Comparison of ENCODE assay signal across 17 cellular contexts in the genomic region with DNA sequence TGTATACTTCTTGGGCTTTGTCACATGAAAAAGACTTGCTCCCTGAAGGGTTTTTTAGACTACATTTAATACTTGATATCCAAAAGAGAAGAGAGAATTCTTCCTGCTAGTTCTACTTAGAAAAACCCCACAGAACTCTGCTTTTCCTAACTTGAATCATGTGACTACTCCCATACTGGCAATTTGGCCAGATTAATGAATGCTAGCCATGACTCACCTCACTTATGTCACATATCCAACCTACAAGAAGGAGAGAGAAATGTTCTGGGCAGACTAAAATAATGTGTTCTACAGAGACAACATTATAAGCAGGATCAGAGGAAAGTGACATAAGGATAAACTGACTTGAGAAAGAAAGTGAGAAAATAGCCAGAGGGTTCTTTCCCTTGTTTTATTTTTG.
A peak's percentile ranks its signal among the peaks of the same experiment; 100 is the strongest.
DNase-seq lines count a peak whose midpoint lies in the region; ATAC-seq and TF ChIP-seq lines count a peak whose summit lies in the region.
"Had no signal": no experiment of that assay in that cellular context is flagged by ENCODE, and none has a peak within 500 bp of the region (broad histone marks: within the 10 kb centered on the region; RNA-seq: fewer than 3 reads in every experiment).

No MANE protein-coding gene starts in this region.

- intact Hi-C loops in activated CD8-positive, alpha-beta T cell treated with anti-CD3 and anti-CD28 coated beads for 36 hours (cut with micrococcal nuclease) = no loop called here
- intact Hi-C loops in esophagus squamous epithelium (cut with DNase I) = no loop called here

- H3K36me3 Mint-ChIP-seq in activated CD8-positive, alpha-beta T cell treated with anti-CD3 and anti-CD28 coated beads for 36 hours (ENCODE audit: low read depth) = no peaks in the 10 kb centered on the region
- H3K36me3 Mint-ChIP-seq: type B pancreatic cell had no signal

- TF ChIP-seq POLR2A in esophagus squamous epithelium (IDR thresholded peaks at IDR 0.05) = no peak

- peak; percentile 19 for DNase-seq in DMS 273 (lab: John Stamatoyannopoulos, UW; ENCODE audit: unreplicated experiment)
- DNase-seq in DMS 273 treated with DMSO at 0.1 percent for 48 hours (lab: John Stamatoyannopoulos, UW) = no peak
- peak; percentile 44 for DNase-seq in adipocyte (ENCODE audit: low read depth)
- peak in 1 of 2 donors; percentile 47 for DNase-seq in foreskin keratinocyte
- DNase-seq in superior temporal gyrus (ENCODE audit: extremely low spot score) = peak; percentile 64
- DNase-seq in HEK293T (ENCODE audit: extremely low spot score) = no peak
- DNase-seq in activated CD8-positive, alpha-beta T cell treated with anti-CD3 and anti-CD28 coated beads for 36 hours = no peak
- no peak for DNase-seq in esophagus squamous epithelium (lab: John Stamatoyannopoulos, UW)
- DNase-seq: activated CD4-positive, alpha-beta T cell treated with anti-CD3 and anti-CD28 coated beads for 36 hours; DMS153; Karpas-422; NCI-H2029 treated with DMSO at 0.1 percent for 48 hours; nucleus accumbens; T-helper 1 cell had no signal

- no peak overlapping the region for H3K27ac Mint-ChIP-seq in activated CD8-positive, alpha-beta T cell treated with anti-CD3 and anti-CD28 coated beads for 36 hours
- H3K27ac Mint-ChIP-seq: activated CD4-positive, alpha-beta T cell treated with anti-CD3 and anti-CD28 coated beads for 36 hours; type B pancreatic cell had no signal

- CTCF ChIA-PET in HEK293T (lab: Yijun Ruan, JAX) = no interaction called here
- CTCF ChIA-PET in activated CD8-positive, alpha-beta T cell treated with anti-CD3 and anti-CD28 coated beads for 36 hours (lab: Charles Lee) = no interaction called here

- H3K27me3 ChIP-seq in adipocyte (replicated peaks; ENCODE audit: control insufficient read depth, insufficient read depth, low read length) (no peaks in the 10 kb centered on the region), foreskin keratinocyte (no peaks in the 10 kb centered on the region), esophagus squamous epithelium (no peaks in the 10 kb centered on the region)

- H3K4me3 ChIP-seq in adipocyte (ENCODE audit: low read length) = no peak overlapping the region
- no peak overlapping the region for H3K4me3 ChIP-seq in esophagus squamous epithelium

- ATAC-seq in foreskin keratinocyte = peak; percentile 63
- ATAC-seq in activated CD8-positive, alpha-beta T cell treated with anti-CD3 and anti-CD28 coated beads for 36 hours = no peak
- ATAC-seq: activated CD4-positive, alpha-beta T cell treated with anti-CD3 and anti-CD28 coated beads for 36 hours; left lobe of liver had no signal

- H3K4me3 Mint-ChIP-seq in activated CD8-positive, alpha-beta T cell treated with anti-CD3 and anti-CD28 coated beads for 36 hours = no peak overlapping the region
- H3K4me3 Mint-ChIP-seq: activated CD4-positive, alpha-beta T cell treated with anti-CD3 and anti-CD28 coated beads for 36 hours; type B pancreatic cell had no signal

- no peaks in the 10 kb centered on the region for H3K9me3 Mint-ChIP-seq in activated CD8-positive, alpha-beta T cell treated with anti-CD3 and anti-CD28 coated beads for 36 hours
- H3K9me3 Mint-ChIP-seq: type B pancreatic cell had no signal

- no peaks in the 10 kb centered on the region for H3K27me3 Mint-ChIP-seq in activated CD8-positive, alpha-beta T cell treated with anti-CD3 and anti-CD28 coated beads for 36 hours
- H3K27me3 Mint-ChIP-seq: activated CD4-positive, alpha-beta T cell treated with anti-CD3 and anti-CD28 coated beads for 36 hours; type B pancreatic cell had no signal

- H3K9me3 ChIP-seq in adipocyte (ENCODE audit: control insufficient read depth, low read length) = no peaks in the 10 kb centered on the region
- H3K9me3 ChIP-seq in esophagus squamous epithelium = no peaks in the 10 kb centered on the region

- TF ChIP-seq CTCF in foreskin keratinocyte (conservative IDR thresholded peaks at IDR 0.05) = no peak
- TF ChIP-seq CTCF in activated CD8-positive, alpha-beta T cell treated with anti-CD3 and anti-CD28 coated beads for 36 hours (IDR thresholded peaks at IDR 0.05) = no peak
- TF ChIP-seq CTCF in esophagus squamous epithelium (IDR thresholded peaks at IDR 0.05) = no peak

- H3K27ac ChIP-seq in foreskin keratinocyte = no peak overlapping the region
- H3K27ac ChIP-seq in esophagus squamous epithelium = no peak overlapping the region
- H3K27ac ChIP-seq: 22Rv1 had no signal

- POLR2A ChIA-PET in HEK293T (lab: Yijun Ruan, JAX) = no interaction called here
- POLR2A ChIA-PET in activated CD8-positive, alpha-beta T cell treated with anti-CD3 and anti-CD28 coated beads for 36 hours (lab: Charles Lee) = no interaction called here

- H3K36me3 ChIP-seq in adipocyte (ENCODE audit: control insufficient read depth, insufficient read depth, low read length, severe bottlenecking) (no peaks in the 10 kb centered on the region), esophagus squamous epithelium (no peaks in the 10 kb centered on the region)

- no peaks in the 10 kb centered on the region for H3K4me1 Mint-ChIP-seq in activated CD8-positive, alpha-beta T cell treated with anti-CD3 and anti-CD28 coated beads for 36 hours (ENCODE audit: low read depth)
- H3K4me1 Mint-ChIP-seq: activated CD4-positive, alpha-beta T cell treated with anti-CD3 and anti-CD28 coated beads for 36 hours had no signal

- no peak overlapping the region for H3K9ac ChIP-seq in adipocyte (ENCODE audit: low read length)

- H3K4me1 ChIP-seq in adipocyte (ENCODE audit: control insufficient read depth, insufficient read depth, low read length) (peaks cover 9% of the 10 kb centered on the region), foreskin keratinocyte (no peaks in the 10 kb centered on the region), esophagus squamous epithelium (no peaks in the 10 kb centered on the region)

TF ChIP-seq in HEK293T, 16 proteins besides CTCF, POLR2A, EP300 and RAD21:
- no peak for TF ChIP-seq FOXA1 (IDR thresholded peaks at IDR 0.05)
- TF ChIP-seq CTBP1 (IDR thresholded peaks at IDR 0.05; ENCODE audit: borderline replicate concordance) = no peak
- TF ChIP-seq FOXM1 (IDR thresholded peaks at IDR 0.05; ENCODE audit: borderline replicate concordance) = no peak
- TF ChIP-seq L3MBTL2 (conservative IDR thresholded peaks at IDR 0.05) = no peak
- TF ChIP-seq ARNT (IDR thresholded peaks at IDR 0.05) = no peak
- TF ChIP-seq HDGF (IDR thresholded peaks at IDR 0.05; ENCODE audit: borderline replicate concordance) = no peak
- TF ChIP-seq, protein P1, sequence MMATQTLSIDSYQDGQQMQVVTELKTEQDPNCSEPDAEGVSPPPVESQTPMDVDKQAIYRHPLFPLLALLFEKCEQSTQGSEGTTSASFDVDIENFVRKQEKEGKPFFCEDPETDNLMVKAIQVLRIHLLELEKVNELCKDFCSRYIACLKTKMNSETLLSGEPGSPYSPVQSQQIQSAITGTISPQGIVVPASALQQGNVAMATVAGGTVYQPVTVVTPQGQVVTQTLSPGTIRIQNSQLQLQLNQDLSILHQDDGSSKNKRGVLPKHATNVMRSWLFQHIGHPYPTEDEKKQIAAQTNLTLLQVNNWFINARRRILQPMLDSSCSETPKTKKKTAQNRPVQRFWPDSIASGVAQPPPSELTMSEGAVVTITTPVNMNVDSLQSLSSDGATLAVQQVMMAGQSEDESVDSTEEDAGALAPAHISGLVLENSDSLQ (IDR thresholded peaks at IDR 0.05) = no peak
- TF ChIP-seq FOXK2 (IDR thresholded peaks at IDR 0.05) = no peak
- TF ChIP-seq BHLHE40 (IDR thresholded peaks at IDR 0.05; ENCODE audit: borderline replicate concordance) = no peak
- TF ChIP-seq LEF1 (IDR thresholded peaks at IDR 0.05; ENCODE audit: borderline replicate concordance) = no peak
- TF ChIP-seq ZNF384 (IDR thresholded peaks at IDR 0.05) = no peak
- TF ChIP-seq SP1 (IDR thresholded peaks at IDR 0.05) = no peak
- TF ChIP-seq ELF4 (IDR thresholded peaks at IDR 0.05) = no peak

Comparison
In these comparisons a context has a peak if more than half of its experiments do, and no peak if none do; other contexts are left out.
1. DNase-seq: peak in DMS 273 (single experiment), adipocyte (single experiment) and superior temporal gyrus (single experiment); none in DMS 273 treated with DMSO at 0.1 percent for 48 hours (single experiment), HEK293T (single experiment), activated CD8-positive, alpha-beta T cell treated with anti-CD3 and anti-CD28 coated beads for 36 hours (single experiment) and esophagus squamous epithelium (single experiment).